1 cellular context compared by ENCODE assay signal in the genomic region with DNA sequence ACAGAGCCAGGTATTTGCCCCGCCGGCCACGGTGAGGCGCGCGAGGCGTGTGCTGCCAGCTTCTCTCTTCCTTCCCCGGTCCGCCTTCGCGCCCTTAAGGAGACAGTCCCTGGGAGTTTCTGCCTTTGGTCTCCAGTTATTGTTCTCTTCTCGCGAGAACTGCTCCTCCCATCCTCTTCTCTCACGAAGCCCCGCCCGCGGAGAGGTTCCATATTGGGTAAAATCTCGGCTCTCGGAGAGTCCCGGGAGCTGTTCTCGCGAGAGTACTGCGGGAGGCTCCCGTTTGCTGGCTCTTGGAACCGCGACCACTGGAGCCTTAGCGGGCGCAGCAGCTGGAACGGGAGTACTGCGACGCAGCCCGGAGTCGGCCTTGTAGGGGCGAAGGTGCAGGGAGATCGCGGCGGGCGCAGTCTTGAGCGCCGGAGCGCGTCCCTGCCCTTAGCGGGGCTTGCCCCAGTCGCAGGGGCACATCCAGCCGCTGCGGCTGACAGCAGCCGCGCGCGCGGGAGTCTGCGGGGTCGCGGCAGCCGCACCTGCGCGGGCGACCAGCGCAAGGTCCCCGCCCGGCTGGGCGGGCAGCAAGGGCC.
TF ChIP-seq lines count a peak whose summit lies in the region.

TSS of gene MAPK14 (plus strand) at position 308 of the 587 bp plus-strand sequence. CDS start 350 bp downstream, outside the sequence.

TF ChIP-seq in HepG2, 621 proteins besides CTCF, POLR2A, EP300 and RAD21 (continued from another document and continues in another):
- TF ChIP-seq GPBP1L1 (CRISPR knock-in tag; IDR thresholded peaks at IDR 0.05) (no peak), CENPT (CRISPR knock-in tag; IDR thresholded peaks at IDR 0.05; ENCODE audit: low read depth) (no peak), PAWR (CRISPR knock-in tag; IDR thresholded peaks at IDR 0.05; ENCODE audit: borderline replicate concordance) (no peak), MXI1 (IDR thresholded peaks at IDR 0.05; ENCODE audit: borderline replicate concordance, low read depth, low read length) (peak; percentile 91), SMYD3 (CRISPR knock-in tag; IDR thresholded peaks at IDR 0.05) (peak; percentile 91), NFKBIZ (CRISPR knock-in tag; IDR thresholded peaks at IDR 0.05) (peak; percentile 90; the same call in 1 of the 2 replicates), PBX2 (CRISPR knock-in tag; IDR thresholded peaks at IDR 0.05) (no peak), ZNF280D (CRISPR knock-in tag; IDR thresholded peaks at IDR 0.05) (no peak; the same call in 1 of the 2 replicates), DPF2 (CRISPR knock-in tag; IDR thresholded peaks at IDR 0.05; ENCODE audit: borderline replicate concordance, low read depth) (peak; percentile 16; the same call in 1 of the 2 replicates), ZNF503 (CRISPR knock-in tag; IDR thresholded peaks at IDR 0.05) (peak; percentile 74), ZNF282 (IDR thresholded peaks at IDR 0.05; ENCODE audit: partially characterized antibody) (no peak), POLR2G (IDR thresholded peaks at IDR 0.05; ENCODE audit: low read depth, low read length) (peak; percentile 99), MAFF (IDR thresholded peaks at IDR 0.05; ENCODE audit: low read depth, low read length) (no peak), ZNF501 (CRISPR knock-in tag; IDR thresholded peaks at IDR 0.05) (peak; percentile 97), FOXO4 (CRISPR knock-in tag; conservative IDR thresholded peaks at IDR 0.05) (no peak), YEATS2 (CRISPR knock-in tag; IDR thresholded peaks at IDR 0.05; ENCODE audit: borderline replicate concordance) (peak; percentile 97), ONECUT2 (CRISPR knock-in tag; IDR thresholded peaks at IDR 0.05) (no peak), ZNF766 (CRISPR knock-in tag; IDR thresholded peaks at IDR 0.05; ENCODE audit: borderline replicate concordance) (peak; percentile 22; the same call in 1 of the 2 replicates), ZNF597 (CRISPR knock-in tag; IDR thresholded peaks at IDR 0.05) (no peak), MED13 (CRISPR knock-in tag; IDR thresholded peaks at IDR 0.05) (peak; percentile 42; the same call in 1 of the 2 replicates), ZKSCAN8 (CRISPR knock-in tag; IDR thresholded peaks at IDR 0.05; ENCODE audit: borderline replicate concordance) (peak; percentile 91), ZNF644 (CRISPR knock-in tag; IDR thresholded peaks at IDR 0.05; ENCODE audit: low read depth) (peak; percentile 89), BRD4 (CRISPR knock-in tag; IDR thresholded peaks at IDR 0.05) (0 out of 2 replicates have a peak, but pooled peaks have one; percentile 19), ZBTB7A (CRISPR knock-in tag; IDR thresholded peaks at IDR 0.05) (peak; percentile 82), SMAD3 (CRISPR knock-in tag; IDR thresholded peaks at IDR 0.05) (peak; percentile 70), KAT2B (IDR thresholded peaks at IDR 0.05; ENCODE audit: borderline replicate concordance, low read depth, low read length) (no peak), ZFP82 (CRISPR knock-in tag; IDR thresholded peaks at IDR 0.05; ENCODE audit: borderline replicate concordance) (no peak), ZNF790 (CRISPR knock-in tag; IDR thresholded peaks at IDR 0.05; ENCODE audit: borderline replicate concordance) (no peak), ZFP91 (CRISPR knock-in tag; IDR thresholded peaks at IDR 0.05; ENCODE audit: borderline replicate concordance) (peak; percentile 98), GTF2F1 (IDR thresholded peaks at IDR 0.05; ENCODE audit: low read length) (no peak), JUNB (CRISPR knock-in tag; IDR thresholded peaks at IDR 0.05; ENCODE audit: borderline replicate concordance) (no peak), ZNF556 (CRISPR knock-in tag; IDR thresholded peaks at IDR 0.05; ENCODE audit: borderline replicate concordance) (no peak; the same call in 1 of the 2 replicates)
- TF ChIP-seq, protein P1, sequence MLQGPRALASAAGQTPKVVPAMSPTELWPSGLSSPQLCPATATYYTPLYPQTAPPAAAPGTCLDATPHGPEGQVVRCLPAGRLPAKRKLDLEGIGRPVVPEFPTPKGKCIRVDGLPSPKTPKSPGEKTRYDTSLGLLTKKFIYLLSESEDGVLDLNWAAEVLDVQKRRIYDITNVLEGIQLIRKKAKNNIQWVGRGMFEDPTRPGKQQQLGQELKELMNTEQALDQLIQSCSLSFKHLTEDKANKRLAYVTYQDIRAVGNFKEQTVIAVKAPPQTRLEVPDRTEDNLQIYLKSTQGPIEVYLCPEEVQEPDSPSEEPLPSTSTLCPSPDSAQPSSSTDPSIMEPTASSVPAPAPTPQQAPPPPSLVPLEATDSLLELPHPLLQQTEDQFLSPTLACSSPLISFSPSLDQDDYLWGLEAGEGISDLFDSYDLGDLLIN (CRISPR knock-in tag; IDR thresholded peaks at IDR 0.05; ENCODE audit: borderline replicate concordance), result peak; percentile 72; the same call in 1 of the 2 replicates
- TF ChIP-seq, protein P2, sequence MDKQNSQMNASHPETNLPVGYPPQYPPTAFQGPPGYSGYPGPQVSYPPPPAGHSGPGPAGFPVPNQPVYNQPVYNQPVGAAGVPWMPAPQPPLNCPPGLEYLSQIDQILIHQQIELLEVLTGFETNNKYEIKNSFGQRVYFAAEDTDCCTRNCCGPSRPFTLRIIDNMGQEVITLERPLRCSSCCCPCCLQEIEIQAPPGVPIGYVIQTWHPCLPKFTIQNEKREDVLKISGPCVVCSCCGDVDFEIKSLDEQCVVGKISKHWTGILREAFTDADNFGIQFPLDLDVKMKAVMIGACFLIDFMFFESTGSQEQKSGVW (CRISPR knock-in tag; IDR thresholded peaks at IDR 0.05; ENCODE audit: borderline replicate concordance), result no peak; the same call in 1 of the 2 replicates
- TF ChIP-seq, protein P3, sequence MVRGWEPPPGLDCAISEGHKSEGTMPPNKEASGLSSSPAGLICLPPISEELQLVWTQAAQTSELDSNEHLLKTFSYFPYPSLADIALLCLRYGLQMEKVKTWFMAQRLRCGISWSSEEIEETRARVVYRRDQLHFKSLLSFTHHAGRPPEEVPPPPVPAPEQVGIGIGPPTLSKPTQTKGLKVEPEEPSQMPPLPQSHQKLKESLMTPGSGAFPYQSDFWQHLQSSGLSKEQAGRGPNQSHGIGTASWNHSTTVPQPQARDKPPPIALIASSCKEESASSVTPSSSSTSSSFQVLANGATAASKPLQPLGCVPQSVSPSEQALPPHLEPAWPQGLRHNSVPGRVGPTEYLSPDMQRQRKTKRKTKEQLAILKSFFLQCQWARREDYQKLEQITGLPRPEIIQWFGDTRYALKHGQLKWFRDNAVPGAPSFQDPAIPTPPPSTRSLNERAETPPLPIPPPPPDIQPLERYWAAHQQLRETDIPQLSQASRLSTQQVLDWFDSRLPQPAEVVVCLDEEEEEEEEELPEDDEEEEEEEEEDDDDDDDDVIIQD (CRISPR knock-in tag; IDR thresholded peaks at IDR 0.05; ENCODE audit: low read depth), result peak; percentile 100
- TF ChIP-seq, protein P4, sequence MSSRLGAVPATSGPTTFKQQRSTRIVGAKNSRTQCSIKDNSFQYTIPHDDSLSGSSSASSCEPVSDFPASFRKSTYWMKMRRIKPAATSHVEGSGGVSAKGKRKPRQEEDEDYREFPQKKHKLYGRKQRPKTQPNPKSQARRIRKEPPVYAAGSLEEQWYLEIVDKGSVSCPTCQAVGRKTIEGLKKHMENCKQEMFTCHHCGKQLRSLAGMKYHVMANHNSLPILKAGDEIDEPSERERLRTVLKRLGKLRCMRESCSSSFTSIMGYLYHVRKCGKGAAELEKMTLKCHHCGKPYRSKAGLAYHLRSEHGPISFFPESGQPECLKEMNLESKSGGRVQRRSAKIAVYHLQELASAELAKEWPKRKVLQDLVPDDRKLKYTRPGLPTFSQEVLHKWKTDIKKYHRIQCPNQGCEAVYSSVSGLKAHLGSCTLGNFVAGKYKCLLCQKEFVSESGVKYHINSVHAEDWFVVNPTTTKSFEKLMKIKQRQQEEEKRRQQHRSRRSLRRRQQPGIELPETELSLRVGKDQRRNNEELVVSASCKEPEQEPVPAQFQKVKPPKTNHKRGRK (CRISPR knock-in tag; IDR thresholded peaks at IDR 0.05), result no peak
- TF ChIP-seq, protein P5, sequence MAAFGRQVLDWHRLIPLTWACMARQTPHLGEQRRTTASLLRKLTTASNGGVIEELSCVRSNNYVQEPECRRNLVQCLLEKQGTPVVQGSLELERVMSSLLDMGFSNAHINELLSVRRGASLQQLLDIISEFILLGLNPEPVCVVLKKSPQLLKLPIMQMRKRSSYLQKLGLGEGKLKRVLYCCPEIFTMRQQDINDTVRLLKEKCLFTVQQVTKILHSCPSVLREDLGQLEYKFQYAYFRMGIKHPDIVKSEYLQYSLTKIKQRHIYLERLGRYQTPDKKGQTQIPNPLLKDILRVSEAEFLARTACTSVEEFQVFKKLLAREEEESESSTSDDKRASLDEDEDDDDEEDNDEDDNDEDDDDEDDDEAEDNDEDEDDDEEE (CRISPR knock-in tag; IDR thresholded peaks at IDR 0.05), result peak; percentile 74; the same call in 1 of the 2 replicates
